ENCODE assay signal across 7 cellular contexts in the genomic region with DNA sequence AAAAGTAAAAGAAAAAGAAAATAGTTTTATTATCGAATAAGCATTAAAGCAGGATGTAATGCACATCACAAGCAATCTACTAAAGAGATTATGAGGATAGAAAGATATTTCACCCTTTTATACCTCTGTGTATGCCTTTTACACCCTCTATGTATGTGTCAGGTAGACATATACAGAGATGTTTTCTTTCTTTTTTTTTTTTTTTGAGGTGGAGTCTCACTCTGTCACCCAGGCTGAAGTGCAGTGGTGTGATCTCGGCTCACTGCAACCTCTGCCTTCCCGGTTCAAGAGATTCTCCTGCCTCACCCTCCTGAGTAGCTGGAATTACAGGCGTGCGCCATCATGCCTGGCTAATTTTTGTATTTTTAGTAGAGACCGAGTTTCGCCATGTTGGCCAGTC. TPM values are rescaled to one million over a fixed set of nuclear protein-coding genes. Genes with fewer than 3 reads are reported as not detected.
"Had no signal": no experiment of that assay in that cellular context is flagged by ENCODE, and none has a peak within 500 bp of the region (broad histone marks: within the 10 kb centered on the region; RNA-seq: fewer than 3 reads in every experiment).

No MANE protein-coding gene starts in this region.

RNA-seq across cellular contexts. Expression of a gene that starts 13.6 kb away (rescaled TPM):
- total RNA-seq: LHCN-M2, NCI-H460, OCI-LY7, PC-9, Right ventricle myocardium inferior, RPMI7951, SK-MEL-5 had no signal
